Comparison of ENCODE assay signal across 8 cellular contexts in genomic region chr19:18594824-18595373, GRCh38. TPM values are rescaled to one million over a fixed set of nuclear protein-coding genes. Genes with fewer than 3 reads are reported as not detected.
DNase-seq lines count a peak whose midpoint lies in the region; ATAC-seq and TF ChIP-seq lines count a peak whose summit lies in the region.

No MANE protein-coding gene starts in this region.

- H3K36me3 Mint-ChIP-seq in stimulated activated memory B cell treated with anti-CD40 and anti-IgM and Interleukin-4, amounts not matched to agents 10 μg/mL and 1 μg/mL and 100 μg/mL, for 72 hours = peaks cover 6% of the 10 kb centered on the region

- WGBS in SK-N-SH (ENCODE audit: low lambda C conversion rate) = 52% methylated on average over 4 of the region's 26 CpGs

- H3K27ac Mint-ChIP-seq in stimulated activated memory B cell treated with anti-CD40 and anti-IgM and Interleukin-4, amounts not matched to agents 10 μg/mL and 1 μg/mL and 100 μg/mL, for 72 hours = peak overlapping the region; percentile 48

- H3K27ac ChIP-seq in SK-N-SH (ENCODE audit: low read depth in 2 of 2, low read length in 1 of 2) (no peak overlapping the region), VCaP (peak overlapping the region; percentile 37; the same call in 1 of the 2 replicates)

- ATAC-seq in SK-N-SH treated with all-trans-retinoic acid at 6 μM for 48 hours (no peak), left ventricle myocardium superior (peak; percentile 44), GM21515 (IDR thresholded peaks at IDR 0.05; ENCODE audit: unreplicated experiment) (no peak)
- ATAC-seq in stimulated activated memory B cell treated with anti-CD40 and anti-IgM and Interleukin-4, amounts not matched to agents 10 μg/mL and 1 μg/mL and 100 μg/mL, for 72 hours = peak; percentile 1

- intact Hi-C loops in left ventricle myocardium superior (cut with micrococcal nuclease) = loop anchor here (10.0 kb wide), 1 partner anchor 250 kb away; no protein-coding TSS in a partner anchor

- H3K79me2 ChIP-seq in SK-N-SH (ENCODE audit: insufficient read depth) = 0 out of 2 replicates have a peak, but pooled peaks cover under 1% of the 10 kb centered on the region

- peaks cover 39% of the 10 kb centered on the region for H3K27me3 Mint-ChIP-seq in stimulated activated memory B cell treated with anti-CD40 and anti-IgM and Interleukin-4, amounts not matched to agents 10 μg/mL and 1 μg/mL and 100 μg/mL, for 72 hours

- no peaks in the 10 kb centered on the region for H3K9me3 ChIP-seq in SK-N-SH

- H3K4me1 ChIP-seq in SK-N-SH (ENCODE audit: control insufficient read depth in 1 of 2, insufficient read depth in 2 of 2, low read depth in 1 of 2, low read length in 1 of 2) = peaks cover 6 to 36% of the 10 kb centered on the region in 2 experiments; a peak in 2 of 4 replicates

- no peaks in the 10 kb centered on the region for H4K20me1 ChIP-seq in SK-N-SH (ENCODE audit: insufficient read depth)

- no peaks in the 10 kb centered on the region for H3K9me2 ChIP-seq in SK-N-SH

- H3K4me3 Mint-ChIP-seq in stimulated activated memory B cell treated with anti-CD40 and anti-IgM and Interleukin-4, amounts not matched to agents 10 μg/mL and 1 μg/mL and 100 μg/mL, for 72 hours = peak overlapping the region; percentile 58

- H3K27me3 ChIP-seq in SK-N-SH (ENCODE audit: insufficient read depth) = no peaks in the 10 kb centered on the region

- CTCF ChIA-PET in SK-N-SH (lab: Yijun Ruan, JAX) = interaction anchor here (0.6 to 10.5 kb wide), 25 partner anchors 9 to 802 kb away, joined by 3 to 234 read pairs (median 4); partner anchors contain the start of genes COPE, CRLF1, DDX49 and KXD1

- peak overlapping the region; percentile 89 for H3K4me2 ChIP-seq in SK-N-SH

- H3K9me3 Mint-ChIP-seq in stimulated activated memory B cell treated with anti-CD40 and anti-IgM and Interleukin-4, amounts not matched to agents 10 μg/mL and 1 μg/mL and 100 μg/mL, for 72 hours = no peaks in the 10 kb centered on the region

- peaks cover 34% of the 10 kb centered on the region for H3F3A ChIP-seq in SK-N-SH (replicated peaks; ENCODE audit: insufficient read depth)

- H3K9ac ChIP-seq in SK-N-SH = no peak overlapping the region

- POLR2A ChIA-PET in SK-N-SH (lab: Yijun Ruan, JAX) = interaction anchor here (1.0 to 1.2 kb wide), 2 partner anchors 252 to 254 kb away, joined by 4 read pairs; no protein-coding TSS in a partner anchor

- H3K36me3 ChIP-seq in SK-N-SH (replicated peaks in 1 of 2; ENCODE audit: control insufficient read depth in 1 of 2, insufficient read depth in 2 of 2, low read length in 1 of 2) = no peaks in the 10 kb centered on the region

- peaks cover 33% of the 10 kb centered on the region for H3K4me1 Mint-ChIP-seq in stimulated activated memory B cell treated with anti-CD40 and anti-IgM and Interleukin-4, amounts not matched to agents 10 μg/mL and 1 μg/mL and 100 μg/mL, for 72 hours

- no peak for TF ChIP-seq CTCF in SK-N-SH (IDR thresholded peaks at IDR 0.05)
- no peak for TF ChIP-seq CTCF in VCaP (conservative IDR thresholded peaks at IDR 0.05)

- TF ChIP-seq EP300 in SK-N-SH (IDR thresholded peaks at IDR 0.05; ENCODE audit: borderline replicate concordance in 1 of 2, low read depth in 1 of 2, low read length in 1 of 2) = no peak

- DNase-seq in SK-N-SH (peak; percentile 48), left ventricle myocardium superior (peak; percentile 66), amniotic stem cell (lab: John Stamatoyannopoulos, UW) (no peak), MV-4-11 (lab: John Stamatoyannopoulos, UW) (no peak)

- H2AFZ ChIP-seq in SK-N-SH (ENCODE audit: low read depth) = no peak overlapping the region

- TF ChIP-seq RAD21 in SK-N-SH (IDR thresholded peaks at IDR 0.05; ENCODE audit: low read length) = no peak

- peak overlapping the region; percentile 32 to 46; a peak in 2 of 4 replicates for H3K4me3 ChIP-seq in SK-N-SH (ENCODE audit: low read depth in 2 of 2, low read length in 1 of 2)

TF ChIP-seq in SK-N-SH, 30 proteins besides CTCF, POLR2A, EP300 and RAD21 (continues in another document):
- TF ChIP-seq USF2 (IDR thresholded peaks at IDR 0.05; ENCODE audit: borderline replicate concordance, low read depth, low read length) = no peak
- no peak for TF ChIP-seq NRF1 (IDR thresholded peaks at IDR 0.05; ENCODE audit: low read depth, low read length)
- no peak for TF ChIP-seq TAF1 (IDR thresholded peaks at IDR 0.05; ENCODE audit: borderline replicate concordance, low read depth, low read length)
- no peak for TF ChIP-seq USF1 (IDR thresholded peaks at IDR 0.05; ENCODE audit: borderline replicate concordance, low read depth)
- no peak for TF ChIP-seq YY1 (IDR thresholded peaks at IDR 0.05; ENCODE audit: low read depth)
- no peak for TF ChIP-seq RFX5 (IDR thresholded peaks at IDR 0.05; ENCODE audit: low read length)
- TF ChIP-seq ELF1 (IDR thresholded peaks at IDR 0.05) = no peak
- no peak for TF ChIP-seq FOSL2 (IDR thresholded peaks at IDR 0.05; ENCODE audit: borderline replicate concordance, low read depth)
- TF ChIP-seq MAX (IDR thresholded peaks at IDR 0.05; ENCODE audit: low read depth) = no peak

TF ChIP-seq in SK-N-SH treated with all-trans-retinoic acid at 6 μM for 48 hours, 23 proteins besides CTCF, POLR2A, EP300 and RAD21:
- TF ChIP-seq ISL1 (CRISPR knock-in tag; IDR thresholded peaks at IDR 0.05) (no peak), ZC3H10 (CRISPR knock-in tag; IDR thresholded peaks at IDR 0.05) (no peak), RARB (CRISPR knock-in tag; IDR thresholded peaks at IDR 0.05) (no peak), CSDC2 (CRISPR knock-in tag; IDR thresholded peaks at IDR 0.05) (no peak), OSR1 (CRISPR knock-in tag; IDR thresholded peaks at IDR 0.05) (no peak)
TF ChIP-seq in SK-N-SH treated with all-trans-retinoic acid at 6 μM for 48 hours: peak in this region for 0.

RNA-seq across cellular contexts. Expression of gene REX1BD, which starts 6.3 kb away (rescaled TPM):
- polyA plus RNA-seq in SK-N-SH (2012; rRNA removed) = 109 and 159 TPM in 2 replicates
- 85.3 and 102 TPM in 2 replicates for polyA plus RNA-seq in SK-N-SH (2012; cell fraction: cytosol; rRNA removed)
- polyA plus RNA-seq in SK-N-SH (2012; cell fraction: nucleus; rRNA removed) = 472 and 877 TPM in 2 replicates
- 75.8 TPM for total RNA-seq in left ventricle myocardium superior

RNA-seq across cellular contexts. Expression of gene CRLF1, which starts 11.7 kb away (rescaled TPM):
- polyA plus RNA-seq in SK-N-SH (2012; rRNA removed) = 0.71 and 0.84 TPM in 2 replicates
- polyA plus RNA-seq in SK-N-SH (2012; cell fraction: cytosol; rRNA removed) = 0.77 and 1.1 TPM in 2 replicates
- 1.9 TPM in 2 replicates for polyA plus RNA-seq in SK-N-SH (2012; cell fraction: nucleus; rRNA removed)
- total RNA-seq in left ventricle myocardium superior = 21.4 TPM

RNA-seq across cellular contexts. Expression of gene TMEM59L, which starts 17.8 kb away (rescaled TPM):
- 5.8 and 9.6 TPM in 2 replicates for polyA plus RNA-seq in SK-N-SH (2012; rRNA removed)
- polyA plus RNA-seq in SK-N-SH (2012; cell fraction: cytosol; rRNA removed) = 4.5 and 7.3 TPM in 2 replicates
- 44.4 and 61.6 TPM in 2 replicates for polyA plus RNA-seq in SK-N-SH (2012; cell fraction: nucleus; rRNA removed)
- 1.5 TPM for total RNA-seq in left ventricle myocardium superior

RNA-seq across cellular contexts. Expression of gene UBA52, which starts 23.2 kb away (rescaled TPM):
- polyA plus RNA-seq in SK-N-SH (2012; rRNA removed) = 2,690 and 3,026 TPM in 2 replicates
- polyA plus RNA-seq in SK-N-SH (2012; cell fraction: cytosol; rRNA removed) = 2,274 and 2,526 TPM in 2 replicates
- polyA plus RNA-seq in SK-N-SH (2012; cell fraction: nucleus; rRNA removed) = 940 and 1,966 TPM in 2 replicates
- 725 TPM for total RNA-seq in left ventricle myocardium superior

RNA-seq across cellular contexts. Expression of gene KXD1, which starts 37.2 kb away (rescaled TPM):
- polyA plus RNA-seq in SK-N-SH (2012; rRNA removed) = 151 and 165 TPM in 2 replicates
- polyA plus RNA-seq in SK-N-SH (2012; cell fraction: cytosol; rRNA removed) = 73.1 and 118 TPM in 2 replicates
- polyA plus RNA-seq in SK-N-SH (2012; cell fraction: nucleus; rRNA removed) = 148 TPM in 2 replicates
- 43.9 TPM for total RNA-seq in left ventricle myocardium superior

Comparison
In these comparisons a context has a peak if more than half of its experiments do, and no peak if none do; other contexts are left out.
1. DNase-seq: peak in SK-N-SH (single experiment) and left ventricle myocardium superior (single experiment); none in amniotic stem cell (single experiment) and MV-4-11 (single experiment).
2. ATAC-seq: peak in left ventricle myocardium superior (single experiment) and stimulated activated memory B cell treated with anti-CD40 and anti-IgM and Interleukin-4, amounts not matched to agents 10 μg/mL and 1 μg/mL and 100 μg/mL, for 72 hours (single experiment); none in SK-N-SH treated with all-trans-retinoic acid at 6 μM for 48 hours (single experiment) and GM21515 (single experiment).